ENCODE assay signal across 1 cellular context in the genomic region with DNA sequence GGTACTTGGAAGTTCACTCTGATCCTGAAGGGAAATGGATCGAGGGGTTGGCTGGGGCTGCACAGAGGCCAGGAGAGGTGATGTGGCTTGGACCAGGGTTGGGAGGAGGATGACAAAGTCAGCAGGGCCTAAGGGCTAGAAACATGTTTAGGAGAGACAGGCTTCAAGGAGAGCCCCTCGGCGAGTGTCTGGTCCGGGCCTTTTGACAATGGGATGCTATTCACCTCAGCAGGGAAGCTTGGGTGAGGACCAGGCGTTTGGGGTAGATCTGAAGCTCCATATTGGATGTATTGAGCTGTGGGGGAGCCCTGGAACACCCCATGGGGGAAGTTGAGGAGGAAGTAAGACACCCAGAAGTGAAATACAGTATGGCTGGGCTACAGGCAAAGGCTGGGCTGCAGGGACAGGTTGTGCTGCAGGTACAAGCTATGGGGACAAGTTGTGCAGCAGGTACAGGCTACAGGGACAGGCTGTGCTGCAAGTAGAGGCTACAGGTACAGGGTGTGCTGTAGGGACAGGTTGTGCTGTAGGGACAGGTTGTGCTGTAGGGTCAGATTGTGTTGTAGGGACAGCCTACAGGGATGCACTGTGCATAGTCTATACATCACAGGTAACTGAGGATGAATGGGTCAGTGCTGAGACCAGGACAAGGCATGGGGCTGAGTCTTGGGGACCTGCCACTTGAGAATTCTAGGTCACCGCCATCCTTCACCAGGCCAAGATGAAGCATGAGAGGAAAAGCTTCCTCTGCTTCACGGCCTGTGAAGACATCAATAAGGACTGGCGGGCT.
TF ChIP-seq lines count a peak whose summit lies in the region.

No MANE protein-coding gene starts in this region.

TF ChIP-seq in IMR-90, 13 proteins besides CTCF, POLR2A, EP300 and RAD21:
- TF ChIP-seq CHD1 (IDR thresholded peaks at IDR 0.05; ENCODE audit: low read depth, low read length) (no peak), RCOR1 (IDR thresholded peaks at IDR 0.05; ENCODE audit: insufficient replicate concordance, low read length) (no peak), CEBPB (IDR thresholded peaks at IDR 0.05; ENCODE audit: low read depth, low read length) (no peak), RFX5 (IDR thresholded peaks at IDR 0.05; ENCODE audit: low read depth, low read length) (no peak), MAFK (IDR thresholded peaks at IDR 0.05; ENCODE audit: low read depth, low read length) (no peak), BHLHE40 (IDR thresholded peaks at IDR 0.05; ENCODE audit: low read depth, low read length) (no peak), FOS (IDR thresholded peaks at IDR 0.05; ENCODE audit: low read depth, low read length) (no peak), NFE2L2 (IDR thresholded peaks at IDR 0.05; ENCODE audit: low read depth, low read length) (no peak), MXI1 (IDR thresholded peaks at IDR 0.05; ENCODE audit: borderline replicate concordance, low read depth, low read length) (no peak), SMC3 (IDR thresholded peaks at IDR 0.05; ENCODE audit: low read depth, low read length) (no peak), MAZ (IDR thresholded peaks at IDR 0.05; ENCODE audit: borderline replicate concordance, low read depth, low read length) (no peak)
- TF ChIP-seq, protein P1, sequence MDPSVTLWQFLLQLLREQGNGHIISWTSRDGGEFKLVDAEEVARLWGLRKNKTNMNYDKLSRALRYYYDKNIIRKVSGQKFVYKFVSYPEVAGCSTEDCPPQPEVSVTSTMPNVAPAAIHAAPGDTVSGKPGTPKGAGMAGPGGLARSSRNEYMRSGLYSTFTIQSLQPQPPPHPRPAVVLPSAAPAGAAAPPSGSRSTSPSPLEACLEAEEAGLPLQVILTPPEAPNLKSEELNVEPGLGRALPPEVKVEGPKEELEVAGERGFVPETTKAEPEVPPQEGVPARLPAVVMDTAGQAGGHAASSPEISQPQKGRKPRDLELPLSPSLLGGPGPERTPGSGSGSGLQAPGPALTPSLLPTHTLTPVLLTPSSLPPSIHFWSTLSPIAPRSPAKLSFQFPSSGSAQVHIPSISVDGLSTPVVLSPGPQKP (IDR thresholded peaks at IDR 0.05; ENCODE audit: borderline replicate concordance, low read depth, low read length), result no peak
- TF ChIP-seq, protein P2, sequence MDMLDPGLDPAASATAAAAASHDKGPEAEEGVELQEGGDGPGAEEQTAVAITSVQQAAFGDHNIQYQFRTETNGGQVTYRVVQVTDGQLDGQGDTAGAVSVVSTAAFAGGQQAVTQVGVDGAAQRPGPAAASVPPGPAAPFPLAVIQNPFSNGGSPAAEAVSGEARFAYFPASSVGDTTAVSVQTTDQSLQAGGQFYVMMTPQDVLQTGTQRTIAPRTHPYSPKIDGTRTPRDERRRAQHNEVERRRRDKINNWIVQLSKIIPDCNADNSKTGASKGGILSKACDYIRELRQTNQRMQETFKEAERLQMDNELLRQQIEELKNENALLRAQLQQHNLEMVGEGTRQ (IDR thresholded peaks at IDR 0.05; ENCODE audit: low read depth, low read length), result no peak
